In genomic region chr3:127035672-127036071, GRCh38 we compare ENCODE assay signal across 11 cellular contexts. TPM values are rescaled to one million over a fixed set of nuclear protein-coding genes. Genes with fewer than 3 reads are reported as not detected.
DNase-seq lines count a peak whose midpoint lies in the region; ATAC-seq and TF ChIP-seq lines count a peak whose summit lies in the region.
"Had no signal": no experiment of that assay in that cellular context is flagged by ENCODE, and none has a peak within 500 bp of the region (broad histone marks: within the 10 kb centered on the region; RNA-seq: fewer than 3 reads in every experiment).

No MANE protein-coding gene starts in this region.

- no peaks in the 10 kb centered on the region for H3K9me3 ChIP-seq in CD4-positive, alpha-beta T cell (ENCODE audit: control insufficient read depth, low read length)

- no peaks in the 10 kb centered on the region for H3K9me3 Mint-ChIP-seq in CD4-positive, alpha-beta T cell

- H3K36me3 Mint-ChIP-seq in CD4-positive, alpha-beta T cell (ENCODE audit: low read depth) = peaks cover 11% of the 10 kb centered on the region

- DNase-seq in DMS153 (lab: John Stamatoyannopoulos, UW) = peak; percentile 47
- DNase-seq in RKO (ENCODE audit: low spot score) = peak; percentile 50
- peak; percentile 82 for DNase-seq in fibroblast of the aortic adventitia (ENCODE audit: low read depth)
- peak; percentile 96 for DNase-seq in posterior vena cava (ENCODE audit: low spot score)
- no peak for DNase-seq in CD4-positive, alpha-beta T cell
- DNase-seq in stimulated activated CD4-positive, alpha-beta T cell treated with anti-CD3 and anti-CD28 coated beads, Interleukin-4, amount 100 ng/mL, for 1 hour = no peak
- no peak for DNase-seq in GM20000 (ENCODE audit: low spot score)
- no peak for DNase-seq in T-helper 9 cell
- DNase-seq: activated CD4-positive, alpha-beta T cell treated with anti-CD3 and anti-CD28 coated beads for 48 hours; effector CD8-positive, alpha-beta T cell; GDM1 had no signal

- no peak for ATAC-seq in CD4-positive, alpha-beta T cell (ENCODE audit: poor library complexity)

- POLR2A ChIA-PET in CD4-positive, alpha-beta T cell (lab: Charles Lee) = no interaction called here

- TF ChIP-seq CTCF in fibroblast of the aortic adventitia (IDR thresholded peaks at IDR 0.05; ENCODE audit: insufficient read depth, low read length) (no peak), GM20000 (IDR thresholded peaks at IDR 0.05; ENCODE audit: extremely low read depth, missing control alignments) (no peak)
- no peak for TF ChIP-seq CTCF in CD4-positive, alpha-beta T cell (IDR thresholded peaks at IDR 0.05)

- H3K27me3 Mint-ChIP-seq in CD4-positive, alpha-beta T cell = no peaks in the 10 kb centered on the region

- no peak overlapping the region for H3K4me3 Mint-ChIP-seq in CD4-positive, alpha-beta T cell

- no peak overlapping the region for H3K27ac ChIP-seq in CD4-positive, alpha-beta T cell (ENCODE audit: low read depth, low read length)

- CTCF ChIA-PET in CD4-positive, alpha-beta T cell (lab: Charles Lee) = no interaction called here

- no peak overlapping the region for H3K4me3 ChIP-seq in fibroblast of the aortic adventitia (ENCODE audit: low read depth, low read length)

- H3K27me3 ChIP-seq in CD4-positive, alpha-beta T cell (ENCODE audit: control insufficient read depth, insufficient read depth, low read length) = no peaks in the 10 kb centered on the region

- intact Hi-C loops in posterior vena cava (cut with DNase I) = no loop called here
- intact Hi-C loops in CD4-positive, alpha-beta T cell (cut with DNase I, micrococcal nuclease) = no loop called here

- H3K4me1 Mint-ChIP-seq in CD4-positive, alpha-beta T cell (ENCODE audit: low read depth) = no peaks in the 10 kb centered on the region

- no peak overlapping the region for H3K27ac Mint-ChIP-seq in CD4-positive, alpha-beta T cell

RNA-seq across cellular contexts. Expression of gene PLXNA1, which starts 52.8 kb away (rescaled TPM):
- total RNA-seq in fibroblast of the aortic adventitia (ENCODE audit: low replicate concordance) (38.4 and 62.4 TPM in 2 replicates), posterior vena cava (10 to 100 TPM; 31.7 to 38.5 TPM)
- total RNA-seq in CD4-positive, alpha-beta T cell = 10 to 100 TPM in 1 of 2 experiments, 1 to 10 TPM in 1; 9.8 to 10.6 TPM

Comparison
In these comparisons a context has a peak if more than half of its experiments do, and no peak if none do; other contexts are left out.
1. DNase-seq: peak in DMS153 (single experiment), RKO (single experiment), fibroblast of the aortic adventitia (single experiment) and posterior vena cava (single experiment); none in CD4-positive, alpha-beta T cell (0 of 10), stimulated activated CD4-positive, alpha-beta T cell treated with anti-CD3 and anti-CD28 coated beads, Interleukin-4, amount 100 ng/mL, for 1 hour (single experiment), GM20000 (single experiment) and T-helper 9 cell (single experiment).